1 cellular context compared by ENCODE assay signal in the genomic region with DNA sequence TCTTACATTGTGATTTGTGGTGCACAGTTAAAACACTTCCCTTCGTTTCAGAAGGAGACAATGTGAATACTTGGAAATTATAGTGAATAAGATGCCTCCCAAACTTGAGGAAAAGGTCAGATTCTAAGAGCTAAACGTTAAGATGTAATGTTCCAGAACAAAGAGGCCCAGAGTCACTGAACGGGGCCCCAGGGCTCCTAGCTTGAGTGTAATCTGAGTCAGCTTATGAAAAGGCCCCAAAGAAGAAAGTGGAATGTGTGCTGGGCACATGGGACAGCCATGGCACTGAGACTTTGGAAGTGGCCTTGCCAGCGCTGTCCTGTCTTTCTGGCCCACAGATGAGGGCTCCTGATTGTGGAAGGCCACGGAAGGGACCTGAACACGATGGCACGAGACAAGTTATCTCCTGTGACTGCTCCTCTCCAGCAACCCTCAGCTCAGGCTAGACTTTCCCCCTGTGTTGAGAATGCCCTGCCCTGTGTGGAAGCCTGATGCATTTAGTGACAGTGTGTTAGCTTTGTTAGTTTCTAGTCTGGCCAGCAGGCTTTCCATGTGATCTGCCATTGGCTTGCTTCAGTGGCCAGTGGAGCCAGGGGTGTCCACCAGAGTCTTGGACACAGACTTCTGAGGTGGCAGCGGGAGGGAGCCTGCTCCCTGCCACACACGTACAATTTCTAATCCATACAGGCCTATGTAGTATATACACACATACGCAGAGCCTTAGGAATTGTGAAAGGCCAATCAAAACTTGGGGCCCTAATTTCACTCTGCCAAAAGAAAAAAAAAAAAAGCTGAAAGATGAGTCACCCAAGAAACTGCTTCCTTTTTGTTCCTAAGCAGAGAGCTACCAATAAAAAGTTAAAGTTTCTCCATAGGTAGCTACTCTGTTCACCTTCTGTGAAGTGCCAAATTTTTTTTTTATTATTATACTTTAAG.
TF ChIP-seq lines count a peak whose summit lies in the region.

No MANE protein-coding gene starts in this region.

TF ChIP-seq in K562, 482 proteins besides CTCF, POLR2A, EP300 and RAD21:
- TF ChIP-seq DPF2 (IDR thresholded peaks at IDR 0.05) (no peak), JUND (IDR thresholded peaks at IDR 0.05; ENCODE audit: borderline replicate concordance, low read depth, low read length) (no peak), JUND (tag; IDR thresholded peaks at IDR 0.05; ENCODE audit: borderline replicate concordance, low read depth, low read length) (peak; percentile 44; the same call in 1 of the 3 replicates), ATF3 (IDR thresholded peaks at IDR 0.05) (peak; percentile 26; the same call in 1 of the 2 replicates), ATF3 (CRISPR knock-in tag; conservative IDR thresholded peaks at IDR 0.05) (no peak), ZNF384 (IDR thresholded peaks at IDR 0.05; ENCODE audit: low read depth, low read length) (peak; percentile 48; the same call in 1 of the 2 replicates)
